In the genomic region with DNA sequence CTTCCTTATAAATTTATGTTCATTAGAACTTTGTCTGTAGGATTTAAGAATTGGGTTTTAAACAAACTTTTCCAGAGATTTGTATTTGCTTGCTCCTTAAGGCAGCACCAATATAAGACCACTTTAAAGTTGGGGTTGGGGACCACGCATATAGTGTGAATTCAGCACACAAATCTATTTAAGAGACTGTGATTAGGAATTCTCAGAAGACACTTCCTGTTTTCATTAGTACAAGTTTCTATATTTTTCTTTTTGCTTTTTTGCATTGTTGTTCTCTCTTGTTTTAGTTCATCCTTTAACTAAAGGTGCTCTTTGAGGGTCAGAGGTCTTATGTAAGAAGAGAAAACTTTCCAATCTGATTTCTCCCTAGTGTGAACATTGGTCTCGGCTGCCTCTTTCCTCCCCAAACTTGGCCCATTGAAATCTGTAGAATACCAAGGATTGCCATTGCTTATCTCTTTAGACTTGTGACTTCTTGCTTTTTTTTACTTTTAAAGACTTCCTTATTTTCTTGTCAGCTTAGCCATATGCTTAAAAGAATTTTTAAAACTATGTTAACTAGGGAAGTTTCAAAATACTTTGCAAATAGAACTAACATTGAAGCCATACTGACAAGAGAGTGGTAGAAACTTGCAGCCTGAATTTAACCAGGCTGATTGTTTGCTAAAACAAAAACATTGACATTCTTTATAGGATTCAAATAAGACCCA, we compare ENCODE assay signal across 1 cellular context.
TF ChIP-seq lines count a peak whose summit lies in the region.

No MANE protein-coding gene starts in this region.

TF ChIP-seq in HepG2, 621 proteins besides CTCF, POLR2A, EP300 and RAD21:
- 0 out of 2 replicates have a peak, but pooled peaks have one; percentile 16 for TF ChIP-seq THAP11 (CRISPR knock-in tag; IDR thresholded peaks at IDR 0.05)
- TF ChIP-seq MED1 (CRISPR knock-in tag; IDR thresholded peaks at IDR 0.05): 0 out of 2 replicates have a peak, but pooled peaks have one; percentile 21
- no peak for TF ChIP-seq ZNF850 (CRISPR knock-in tag; conservative IDR thresholded peaks at IDR 0.05)
- TF ChIP-seq, protein P1, sequence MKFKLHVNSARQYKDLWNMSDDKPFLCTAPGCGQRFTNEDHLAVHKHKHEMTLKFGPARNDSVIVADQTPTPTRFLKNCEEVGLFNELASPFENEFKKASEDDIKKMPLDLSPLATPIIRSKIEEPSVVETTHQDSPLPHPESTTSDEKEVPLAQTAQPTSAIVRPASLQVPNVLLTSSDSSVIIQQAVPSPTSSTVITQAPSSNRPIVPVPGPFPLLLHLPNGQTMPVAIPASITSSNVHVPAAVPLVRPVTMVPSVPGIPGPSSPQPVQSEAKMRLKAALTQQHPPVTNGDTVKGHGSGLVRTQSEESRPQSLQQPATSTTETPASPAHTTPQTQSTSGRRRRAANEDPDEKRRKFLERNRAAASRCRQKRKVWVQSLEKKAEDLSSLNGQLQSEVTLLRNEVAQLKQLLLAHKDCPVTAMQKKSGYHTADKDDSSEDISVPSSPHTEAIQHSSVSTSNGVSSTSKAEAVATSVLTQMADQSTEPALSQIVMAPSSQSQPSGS (CRISPR knock-in tag; IDR thresholded peaks at IDR 0.05): peak; percentile 16; the same call in 1 of the 2 replicates
TF ChIP-seq in HepG2: peak in this region for 3.
